8 cellular contexts compared by ENCODE assay signal in genomic region chr5:79513519-79514390, GRCh38. TPM values are rescaled to one million over a fixed set of nuclear protein-coding genes. Genes with fewer than 3 reads are reported as not detected.
DNase-seq lines count a peak whose midpoint lies in the region; TF ChIP-seq lines count a peak whose summit lies in the region.

HOMER1 (minus strand) TSS chr5:79514134; CDS start chr5:79512774, 1,360 bp downstream.

- peak within 1 kb of the TSS; percentile 99 for H3K27ac Mint-ChIP-seq in T-helper 1 cell treated with Interleukin-12 subunit alpha and Interleukin-12 subunit beta and Interleukin-4 antibody, amounts not matched to agents 30 μg/mL and 1 μg/mL, for 36 hours

- H3K79me2 ChIP-seq in MM.1S (ENCODE audit: low read length): peaks cover 4% of the 10 kb centered on the region; the same call in 1 of the 2 replicates

- H3K27me3 ChIP-seq in MM.1S (replicated peaks; ENCODE audit: insufficient read depth, low read length) (no peaks in the 10 kb centered on the region), right atrium auricular region (no peaks in the 10 kb centered on the region)

- H3K9me3 ChIP-seq in HEK293 (ENCODE audit: control insufficient read depth, insufficient read depth, low read depth, low read length) (no peaks in the 10 kb centered on the region), MM.1S (replicated peaks; ENCODE audit: insufficient read depth, low read length) (no peaks in the 10 kb centered on the region), right atrium auricular region (no peaks in the 10 kb centered on the region)

- peak within 1 kb of the TSS; percentile 81 for H3K4me2 ChIP-seq in MM.1S (ENCODE audit: low read depth, low read length)

- H3K4me1 Mint-ChIP-seq in T-helper 1 cell treated with Interleukin-12 subunit alpha and Interleukin-12 subunit beta and Interleukin-4 antibody, amounts not matched to agents 30 μg/mL and 1 μg/mL, for 36 hours (ENCODE audit: low read depth): peaks cover 30% of the 10 kb centered on the region

- DNase-seq in GM12864 (ENCODE audit: low read depth): peak; percentile 22
- peak; percentile 73 for DNase-seq in MM.1S
- DNase-seq in right atrium auricular region (ENCODE audit: low spot score): no peak
- peak; percentile 39 for DNase-seq in renal cortical epithelial cell (ENCODE audit: low read depth)
- no peak for DNase-seq in superior temporal gyrus (ENCODE audit: extremely low spot score)

- peaks cover 12% of the 10 kb centered on the region for H3K4me1 ChIP-seq in HEK293 (ENCODE audit: control insufficient read depth, insufficient read depth, low read length)
- peaks cover 3% of the 10 kb centered on the region; the same call in 1 of the 2 replicates for H3K4me1 ChIP-seq in MM.1S (ENCODE audit: low read length)
- peaks cover 0 to 16% of the 10 kb centered on the region in 2 donors for H3K4me1 ChIP-seq in right atrium auricular region

- peak within 1 kb of the TSS; percentile 100 for H3K4me3 Mint-ChIP-seq in T-helper 1 cell treated with Interleukin-12 subunit alpha and Interleukin-12 subunit beta and Interleukin-4 antibody, amounts not matched to agents 30 μg/mL and 1 μg/mL, for 36 hours

- no peaks in the 10 kb centered on the region for H3K9me3 Mint-ChIP-seq in T-helper 1 cell treated with Interleukin-12 subunit alpha and Interleukin-12 subunit beta and Interleukin-4 antibody, amounts not matched to agents 30 μg/mL and 1 μg/mL, for 36 hours

- no peaks in the 10 kb centered on the region for H3K9me2 ChIP-seq in MM.1S (replicated peaks; ENCODE audit: insufficient read depth, low read length)

- peaks cover 3% of the 10 kb centered on the region for H3K36me3 Mint-ChIP-seq in T-helper 1 cell treated with Interleukin-12 subunit alpha and Interleukin-12 subunit beta and Interleukin-4 antibody, amounts not matched to agents 30 μg/mL and 1 μg/mL, for 36 hours (ENCODE audit: low read depth)

- no peaks in the 10 kb centered on the region for H4K20me1 ChIP-seq in MM.1S (ENCODE audit: insufficient read depth, low read length)

- CTCF ChIA-PET in HEK293 (lab: Yijun Ruan, JAX): interaction anchor here (0.6 to 1.7 kb wide), 3 partner anchors 21 to 578 kb away, joined by 3 to 5 read pairs (median 3); no protein-coding TSS in a partner anchor

- peak within 1 kb of the TSS; percentile 96 for H3K27ac ChIP-seq in HEK293 (ENCODE audit: extremely low read depth, low read depth, low read length)
- H3K27ac ChIP-seq in MM.1S (ENCODE audit: low read length): peak within 1 kb of the TSS; percentile 96
- H3K27ac ChIP-seq in angular gyrus (ENCODE audit: low read depth, low read length): peak within 1 kb of the TSS; percentile 90
- peak within 1 kb of the TSS; percentile 98 to 99 for H3K27ac ChIP-seq in right atrium auricular region

- H3K27me3 Mint-ChIP-seq in T-helper 1 cell treated with Interleukin-12 subunit alpha and Interleukin-12 subunit beta and Interleukin-4 antibody, amounts not matched to agents 30 μg/mL and 1 μg/mL, for 36 hours (ENCODE audit: low read depth): peaks cover 30% of the 10 kb centered on the region

- H3K4me3 ChIP-seq in GM12864 (ENCODE audit: low read depth, low read length): peak within 1 kb of the TSS; percentile 98
- H3K4me3 ChIP-seq in HEK293 (ENCODE audit: low read depth, low read length): peak within 1 kb of the TSS; percentile 86
- H3K4me3 ChIP-seq in MM.1S (ENCODE audit: low read length): peak within 1 kb of the TSS; percentile 80
- H3K4me3 ChIP-seq in right atrium auricular region: peak within 1 kb of the TSS; percentile 86 to 90

- H3K36me3 ChIP-seq in HEK293 (ENCODE audit: control insufficient read depth in 2 of 2, insufficient read depth in 1 of 2, low read length in 2 of 2) (no peaks in the 10 kb centered on the region), MM.1S (replicated peaks; ENCODE audit: insufficient read depth, low read length) (no peaks in the 10 kb centered on the region), right atrium auricular region (no peaks in the 10 kb centered on the region)

- H3F3A ChIP-seq in MM.1S (ENCODE audit: insufficient read depth, low read length): peaks cover 19% of the 10 kb centered on the region

- TF ChIP-seq CTCF in GM12864 (IDR thresholded peaks at IDR 0.05; ENCODE audit: low read depth, low read length, missing control alignments): peak; percentile 10
- TF ChIP-seq CTCF in HEK293 (tag by site-specific recombination; IDR thresholded peaks at IDR 0.05): peak; percentile 77
- TF ChIP-seq CTCF in MM.1S (IDR thresholded peaks at IDR 0.05; ENCODE audit: low read length): no peak
- TF ChIP-seq CTCF in right atrium auricular region (IDR thresholded peaks at IDR 0.05): no peak

- peak within 1 kb of the TSS; percentile 85 for H3K9ac ChIP-seq in MM.1S (ENCODE audit: low read length)

- peak within 1 kb of the TSS; percentile 95 for H2AFZ ChIP-seq in MM.1S (ENCODE audit: low read length)

- POLR2A ChIA-PET in HEK293 (lab: Yijun Ruan, JAX): interaction anchor here (0.6 to 3.6 kb wide), 26 partner anchors 9 to 871 kb away, joined by 3 to 19 read pairs (median 4); partner anchors contain the start of genes JMY and SERINC5

TF ChIP-seq in HEK293, 187 proteins besides CTCF, POLR2A, EP300 and RAD21 (continues in another document):
- TF ChIP-seq ZNF704 (tag by site-specific recombination; IDR thresholded peaks at IDR 0.05) (0 out of 2 replicates have a peak, but pooled peaks have one; percentile 60), GLIS2 (tag by site-specific recombination; IDR thresholded peaks at IDR 0.05) (peak; percentile 49), ZFP3 (tag by site-specific recombination; IDR thresholded peaks at IDR 0.05; ENCODE audit: low read depth) (no peak), SP3 (tag by site-specific recombination; IDR thresholded peaks at IDR 0.05) (peak; percentile 40; the same call in 1 of the 2 replicates), ZNF2 (tag by site-specific recombination; IDR thresholded peaks at IDR 0.05) (no peak), SP2 (tag by site-specific recombination; IDR thresholded peaks at IDR 0.05) (peak; percentile 68), YY1 (tag by site-specific recombination; IDR thresholded peaks at IDR 0.05) (peak; percentile 73; the same call in 1 of the 2 replicates), ZBTB48 (tag by site-specific recombination; IDR thresholded peaks at IDR 0.05) (0 out of 2 replicates have a peak, but pooled peaks have one; percentile 24), ZFHX2 (tag by site-specific recombination; conservative IDR thresholded peaks at IDR 0.05) (peak; percentile 92), ZNF18 (tag by site-specific recombination; IDR thresholded peaks at IDR 0.05) (peak; percentile 57), ZNF692 (tag by site-specific recombination; IDR thresholded peaks at IDR 0.05) (peak; percentile 7; the same call in 1 of the 2 replicates), PRDM6 (tag by site-specific recombination; IDR thresholded peaks at IDR 0.05) (no peak)

RNA-seq across cellular contexts. Expression of gene HOMER1, which starts in this region (rescaled TPM):
- total RNA-seq in right atrium auricular region (10 to 100 TPM; 30.1 to 31.4 TPM), renal cortical epithelial cell (10.6 and 26.2 TPM in 2 replicates)

Comparison
In these comparisons a context has a peak if more than half of its experiments do, and no peak if none do; other contexts are left out.
1. DNase-seq: peak in GM12864 (single experiment), MM.1S (single experiment) and renal cortical epithelial cell (single experiment); none in right atrium auricular region (single experiment) and superior temporal gyrus (single experiment).
2. CTCF ChIP-seq: peak in GM12864 (single experiment) and HEK293 (single experiment); none in MM.1S (single experiment) and right atrium auricular region (0 of 2).
3. Peak in every context shown above with its lines, with median percentiles within 50 percentile points of each other: H3K4me3 ChIP-seq and H3K27ac ChIP-seq.